29 cellular contexts compared by ENCODE assay signal in the genomic region with DNA sequence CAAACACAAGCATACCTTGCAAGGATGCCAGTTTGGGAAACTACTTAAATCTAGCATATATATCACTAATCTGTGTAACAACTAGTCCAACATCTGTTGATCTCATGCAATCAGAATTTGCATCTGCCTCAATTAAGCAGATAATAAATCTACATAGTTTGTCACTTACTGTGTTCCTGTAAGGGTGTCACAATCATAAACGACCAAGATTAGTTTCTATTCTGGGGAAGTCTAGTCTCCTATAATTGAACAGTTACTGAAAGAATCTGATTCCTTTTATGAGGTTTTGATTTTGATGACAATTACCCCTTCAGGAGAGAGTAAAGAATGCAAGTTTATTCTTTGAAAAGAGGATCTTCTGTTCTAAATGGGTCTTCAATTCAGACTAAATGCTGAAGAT.
"Had no signal": no experiment of that assay in that cellular context is flagged by ENCODE, and none has a peak within 500 bp of the region (broad histone marks: within the 10 kb centered on the region; RNA-seq: fewer than 3 reads in every experiment).

No MANE protein-coding gene starts in this region.

- H3K4me3 ChIP-seq: adrenal gland, gastroesophageal sphincter, hepatocyte, left ventricle myocardium inferior, lung, right lobe of liver, tibial nerve had no signal

- H3K36me3 Mint-ChIP-seq: brain had no signal

- H2AFZ ChIP-seq: hepatocyte had no signal

- H3K4me1 Mint-ChIP-seq: brain, nephron had no signal

- DNase-seq: activated CD4-positive, alpha-beta memory T cell treated with anti-CD3 and anti-CD28 coated beads, Interleukin-2, amount 10 ng/mL, durations not matched to agents 7 days and 5 days; activated CD4-positive, alpha-beta T cell treated with anti-CD3 and anti-CD28 coated beads, Interleukin-2, amount 10 ng/mL, durations not matched to agents 24 days and 14 days; activated CD8-positive, alpha-beta memory T cell treated with anti-CD3 and anti-CD28 coated beads, Interleukin-2, amount 10 ng/mL, durations not matched to agents 7 days and 5 days; activated effector memory CD4-positive, alpha-beta T cell treated with anti-CD3 and anti-CD28 coated beads, Interleukin-2, amount 50 U/mL, for 16 hours; activated naive CD4-positive, alpha-beta T cell treated with anti-CD3 and anti-CD28 coated beads for 36 hours; activated naive CD8-positive, alpha-beta T cell treated with anti-CD3 and anti-CD28 coated beads for 36 hours; adrenal gland; aorta; cortex of kidney; effector memory CD8-positive, alpha-beta T cell; erythroblast; islet precursor cell; left ventricle myocardium inferior; right lobe of liver; small intestine; stimulated activated CD4-positive, alpha-beta T cell treated with anti-CD3 and anti-CD28 coated beads, Interleukin-1b, Interleukin-23, amount 100 ng/mL, for 48 hours; stimulated activated CD4-positive, alpha-beta T cell treated with anti-CD3 and anti-CD28 coated beads, Interleukin-4, amount 100 ng/mL, for 4 hours; stimulated activated CD8-positive, alpha-beta memory T cell treated with anti-CD3 and anti-CD28 coated beads, Interleukin-4, amount 100 ng/mL, for 48 hours; stimulated activated naive B cell treated with anti-CD40 and anti-IgM and Interleukin-4, amounts not matched to agents 10 μg/mL and 1 μg/mL and 100 μg/mL, for 72 hours; T-helper 17 cell; T1000; WERI-Rb-1 had no signal

- H3K27ac ChIP-seq: adrenal gland, gastroesophageal sphincter, hepatocyte, left ventricle myocardium inferior, neutrophil, right lobe of liver, tibial nerve, WERI-Rb-1 had no signal

- H3K79me2 ChIP-seq: hepatocyte had no signal

- H3K27me3 Mint-ChIP-seq: activated CD4-positive, alpha-beta memory T cell treated with anti-CD3 and anti-CD28 coated beads, Interleukin-2, amount 10 ng/mL, durations not matched to agents 7 days and 5 days; activated CD4-positive, alpha-beta T cell treated with anti-CD3 and anti-CD28 coated beads, Interleukin-2, amount 10 ng/mL, durations not matched to agents 24 days and 14 days; activated CD8-positive, alpha-beta memory T cell treated with anti-CD3 and anti-CD28 coated beads, Interleukin-2, amount 10 ng/mL, durations not matched to agents 7 days and 5 days; activated naive CD8-positive, alpha-beta T cell treated with anti-CD3 and anti-CD28 coated beads for 36 hours; brain; effector memory CD8-positive, alpha-beta T cell; stimulated activated naive B cell treated with anti-CD40 and anti-IgM and Interleukin-4, amounts not matched to agents 10 μg/mL and 1 μg/mL and 100 μg/mL, for 72 hours; T-helper 17 cell had no signal

- H3K4me2 ChIP-seq: hepatocyte had no signal

- H3K36me3 ChIP-seq: adrenal gland, gastroesophageal sphincter, left ventricle myocardium inferior, neutrophil, right lobe of liver, tibial nerve, WERI-Rb-1 had no signal

- H3K27me3 ChIP-seq: adrenal gland, gastroesophageal sphincter, hepatocyte, neutrophil, right lobe of liver, tibial nerve had no signal

- H3K27ac Mint-ChIP-seq: activated CD4-positive, alpha-beta memory T cell treated with anti-CD3 and anti-CD28 coated beads, Interleukin-2, amount 10 ng/mL, durations not matched to agents 7 days and 5 days; activated CD4-positive, alpha-beta T cell treated with anti-CD3 and anti-CD28 coated beads, Interleukin-2, amount 10 ng/mL, durations not matched to agents 24 days and 14 days; activated CD8-positive, alpha-beta memory T cell treated with anti-CD3 and anti-CD28 coated beads, Interleukin-2, amount 10 ng/mL, durations not matched to agents 7 days and 5 days; activated naive CD4-positive, alpha-beta T cell treated with anti-CD3 and anti-CD28 coated beads for 36 hours; activated naive CD8-positive, alpha-beta T cell treated with anti-CD3 and anti-CD28 coated beads for 36 hours; brain; effector memory CD8-positive, alpha-beta T cell; nephron; stimulated activated naive B cell treated with anti-CD40 and anti-IgM and Interleukin-4, amounts not matched to agents 10 μg/mL and 1 μg/mL and 100 μg/mL, for 72 hours; T-helper 17 cell had no signal

- H3K9me3 ChIP-seq: adrenal gland, gastroesophageal sphincter, left ventricle myocardium inferior, neutrophil, right lobe of liver, tibial nerve had no signal

- H3K4me1 ChIP-seq: adrenal gland, gastroesophageal sphincter, left ventricle myocardium inferior, right lobe of liver, tibial nerve had no signal

- H3K4me3 Mint-ChIP-seq: activated CD4-positive, alpha-beta memory T cell treated with anti-CD3 and anti-CD28 coated beads, Interleukin-2, amount 10 ng/mL, durations not matched to agents 7 days and 5 days; activated CD4-positive, alpha-beta T cell treated with anti-CD3 and anti-CD28 coated beads, Interleukin-2, amount 10 ng/mL, durations not matched to agents 24 days and 14 days; activated CD8-positive, alpha-beta memory T cell treated with anti-CD3 and anti-CD28 coated beads, Interleukin-2, amount 10 ng/mL, durations not matched to agents 7 days and 5 days; activated naive CD4-positive, alpha-beta T cell treated with anti-CD3 and anti-CD28 coated beads for 36 hours; activated naive CD8-positive, alpha-beta T cell treated with anti-CD3 and anti-CD28 coated beads for 36 hours; brain; effector memory CD8-positive, alpha-beta T cell; nephron; stimulated activated naive B cell treated with anti-CD40 and anti-IgM and Interleukin-4, amounts not matched to agents 10 μg/mL and 1 μg/mL and 100 μg/mL, for 72 hours; T-helper 17 cell had no signal

- ATAC-seq: activated CD8-positive, alpha-beta memory T cell treated with anti-CD3 and anti-CD28 coated beads, Interleukin-2, amount 10 ng/mL, durations not matched to agents 7 days and 5 days; effector memory CD8-positive, alpha-beta T cell; gastroesophageal sphincter; right lobe of liver; stimulated activated naive B cell treated with anti-CD40 and anti-IgM and Interleukin-4, amounts not matched to agents 10 μg/mL and 1 μg/mL and 100 μg/mL, for 72 hours; T-helper 17 cell had no signal

- H3K9me3 Mint-ChIP-seq: activated CD4-positive, alpha-beta memory T cell treated with anti-CD3 and anti-CD28 coated beads, Interleukin-2, amount 10 ng/mL, durations not matched to agents 7 days and 5 days; activated naive CD4-positive, alpha-beta T cell treated with anti-CD3 and anti-CD28 coated beads for 36 hours; activated naive CD8-positive, alpha-beta T cell treated with anti-CD3 and anti-CD28 coated beads for 36 hours; brain; effector memory CD8-positive, alpha-beta T cell; nephron; stimulated activated naive B cell treated with anti-CD40 and anti-IgM and Interleukin-4, amounts not matched to agents 10 μg/mL and 1 μg/mL and 100 μg/mL, for 72 hours had no signal
